In genomic region chr1:22150923-22151322, GRCh38 we compare ENCODE assay signal across 36 cellular contexts. TPM values are rescaled to one million over a fixed set of nuclear protein-coding genes. Genes with fewer than 3 reads are reported as not detected.
"Had no signal": no experiment of that assay in that cellular context is flagged by ENCODE, and none has a peak within 500 bp of the region (broad histone marks: within the 10 kb centered on the region; RNA-seq: fewer than 3 reads in every experiment).

No MANE protein-coding gene starts in this region.

- H3K27me3 ChIP-seq: ascending aorta had no signal

- H3K9me3 Mint-ChIP-seq: activated CD4-positive, alpha-beta memory T cell treated with anti-CD3 and anti-CD28 coated beads, Interleukin-2, amount 10 ng/mL, durations not matched to agents 7 days and 5 days; activated CD4-positive, alpha-beta T cell treated with anti-CD3 and anti-CD28 coated beads, Interleukin-2, amount 10 ng/mL, durations not matched to agents 7 days and 5 days; activated naive CD4-positive, alpha-beta T cell treated with anti-CD3 and anti-CD28 coated beads for 36 hours; activated naive CD8-positive, alpha-beta T cell treated with anti-CD3 and anti-CD28 coated beads, Interleukin-2, amount 10 ng/mL, durations not matched to agents 7 days and 5 days; activated naive CD8-positive, alpha-beta T cell treated with anti-CD3 and anti-CD28 coated beads, Interleukin-2, amount 50 U/mL, for 24 hours; activated T-cell treated with anti-CD3 and anti-CD28 coated beads, Interleukin-2, amount 50 U/mL, for 24 hours; activated T-helper 2 cell treated with anti-CD3 and anti-CD28 coated beads, Interferon-gamma antibody, Interleukin-2, Interleukin-4, amounts not matched to agents 10 μg/mL and 5 μg/mL and 100 μg/mL, durations not matched to agents 14 hours and 24 hours and 36 hours; T-helper 1 cell treated with Interleukin-12 subunit alpha and Interleukin-12 subunit beta and Interleukin-4 antibody, amounts not matched to agents 30 μg/mL and 1 μg/mL, for 36 hours; T-helper 2 cell treated with Interferon-gamma antibody and Interleukin-4, amounts not matched to agents 5 μg/mL and 100 μg/mL, for 36 hours had no signal

- H3K4me3 Mint-ChIP-seq: activated CD4-positive, alpha-beta memory T cell treated with anti-CD3 and anti-CD28 coated beads, Interleukin-2, amount 10 ng/mL, durations not matched to agents 7 days and 5 days; activated CD4-positive, alpha-beta T cell treated with anti-CD3 and anti-CD28 coated beads for 36 hours; activated CD4-positive, alpha-beta T cell treated with anti-CD3 and anti-CD28 coated beads, Interleukin-2, amount 10 ng/mL, durations not matched to agents 7 days and 5 days; activated CD8-positive, alpha-beta memory T cell treated with anti-CD3 and anti-CD28 coated beads, Interleukin-2, amount 10 ng/mL, durations not matched to agents 7 days and 5 days; activated CD8-positive, alpha-beta T cell treated with anti-CD3 and anti-CD28 coated beads, Interleukin-2, amount 10 ng/mL, durations not matched to agents 7 days and 5 days; activated naive CD4-positive, alpha-beta T cell treated with anti-CD3 and anti-CD28 coated beads for 36 hours; activated naive CD8-positive, alpha-beta T cell; activated naive CD8-positive, alpha-beta T cell treated with anti-CD3 and anti-CD28 coated beads, Interleukin-2, amount 10 ng/mL, durations not matched to agents 7 days and 5 days; activated naive CD8-positive, alpha-beta T cell treated with anti-CD3 and anti-CD28 coated beads, Interleukin-2, amount 50 U/mL, for 24 hours; activated T-cell treated with anti-CD3 and anti-CD28 coated beads, Interleukin-2, amount 50 U/mL, for 24 hours; brain; T-helper 1 cell treated with Interleukin-12 subunit alpha and Interleukin-12 subunit beta and Interleukin-4 antibody, amounts not matched to agents 30 μg/mL and 1 μg/mL, for 36 hours; T-helper 2 cell treated with Interferon-gamma antibody and Interleukin-4, amounts not matched to agents 5 μg/mL and 100 μg/mL, for 36 hours had no signal

- H3K36me3 Mint-ChIP-seq: activated CD8-positive, alpha-beta memory T cell treated with anti-CD3 and anti-CD28 coated beads, Interleukin-2, amount 10 ng/mL, durations not matched to agents 7 days and 5 days; activated naive CD8-positive, alpha-beta T cell; activated naive CD8-positive, alpha-beta T cell treated with anti-CD3 and anti-CD28 coated beads, Interleukin-2, amount 10 ng/mL, durations not matched to agents 7 days and 5 days; brain had no signal

- H3K4me1 Mint-ChIP-seq: activated CD4-positive, alpha-beta memory T cell treated with anti-CD3 and anti-CD28 coated beads, Interleukin-2, amount 10 ng/mL, durations not matched to agents 7 days and 5 days; activated CD4-positive, alpha-beta T cell treated with anti-CD3 and anti-CD28 coated beads for 36 hours; activated CD4-positive, alpha-beta T cell treated with anti-CD3 and anti-CD28 coated beads, Interleukin-2, amount 10 ng/mL, durations not matched to agents 7 days and 5 days; activated CD8-positive, alpha-beta memory T cell treated with anti-CD3 and anti-CD28 coated beads, Interleukin-2, amount 10 ng/mL, durations not matched to agents 7 days and 5 days; activated naive CD8-positive, alpha-beta T cell treated with anti-CD3 and anti-CD28 coated beads, Interleukin-2, amount 50 U/mL, for 24 hours had no signal

- H3K4me1 ChIP-seq: ascending aorta had no signal

- H3K27ac ChIP-seq: ascending aorta, cardiac muscle cell, VCaP had no signal

- H3K27ac Mint-ChIP-seq: activated CD4-positive, alpha-beta memory T cell treated with anti-CD3 and anti-CD28 coated beads, Interleukin-2, amount 10 ng/mL, durations not matched to agents 7 days and 5 days; activated CD4-positive, alpha-beta T cell treated with anti-CD3 and anti-CD28 coated beads for 36 hours; activated CD4-positive, alpha-beta T cell treated with anti-CD3 and anti-CD28 coated beads, Interleukin-2, amount 10 ng/mL, durations not matched to agents 7 days and 5 days; activated CD8-positive, alpha-beta memory T cell treated with anti-CD3 and anti-CD28 coated beads, Interleukin-2, amount 10 ng/mL, durations not matched to agents 7 days and 5 days; activated CD8-positive, alpha-beta T cell treated with anti-CD3 and anti-CD28 coated beads, Interleukin-2, amount 10 ng/mL, durations not matched to agents 7 days and 5 days; activated naive CD4-positive, alpha-beta T cell treated with anti-CD3 and anti-CD28 coated beads for 36 hours; activated naive CD8-positive, alpha-beta T cell; activated naive CD8-positive, alpha-beta T cell treated with anti-CD3 and anti-CD28 coated beads, Interleukin-2, amount 10 ng/mL, durations not matched to agents 7 days and 5 days; activated naive CD8-positive, alpha-beta T cell treated with anti-CD3 and anti-CD28 coated beads, Interleukin-2, amount 50 U/mL, for 24 hours; activated T-cell treated with anti-CD3 and anti-CD28 coated beads, Interleukin-2, amount 50 U/mL, for 24 hours; activated T-helper 2 cell treated with anti-CD3 and anti-CD28 coated beads, Interferon-gamma antibody, Interleukin-2, Interleukin-4, amounts not matched to agents 10 μg/mL and 5 μg/mL and 100 μg/mL, durations not matched to agents 14 hours and 24 hours and 36 hours; T-helper 1 cell treated with Interleukin-12 subunit alpha and Interleukin-12 subunit beta and Interleukin-4 antibody, amounts not matched to agents 30 μg/mL and 1 μg/mL, for 36 hours; T-helper 2 cell treated with Interferon-gamma antibody and Interleukin-4, amounts not matched to agents 5 μg/mL and 100 μg/mL, for 36 hours had no signal

- H3K36me3 ChIP-seq: ascending aorta, cardiac muscle cell had no signal

- H3K9me3 ChIP-seq: ascending aorta had no signal

- ATAC-seq: activated CD4-positive, alpha-beta T cell treated with anti-CD3 and anti-CD28 coated beads for 36 hours; activated CD4-positive, CD25-positive, alpha-beta regulatory T cell treated with anti-CD3 and anti-CD28 coated beads, Interleukin-2, amount 50 U/mL, for 24 hours; activated CD8-positive, alpha-beta memory T cell treated with anti-CD3 and anti-CD28 coated beads, Interleukin-2, amount 10 ng/mL, durations not matched to agents 7 days and 5 days; activated CD8-positive, alpha-beta T cell treated with anti-CD3 and anti-CD28 coated beads, Interleukin-2, amount 10 ng/mL, durations not matched to agents 7 days and 5 days; activated naive CD8-positive, alpha-beta T cell treated with anti-CD3 and anti-CD28 coated beads, Interleukin-2, amount 50 U/mL, for 24 hours had no signal

- H3K4me3 ChIP-seq: ascending aorta, cardiac muscle cell had no signal

- DNase-seq: activated CD4-positive, alpha-beta memory T cell treated with anti-CD3 and anti-CD28 coated beads, Interleukin-2, amount 10 ng/mL, durations not matched to agents 7 days and 5 days; activated CD4-positive, alpha-beta T cell treated with anti-CD3 and anti-CD28 coated beads for 1 hour; activated CD4-positive, alpha-beta T cell treated with anti-CD3 and anti-CD28 coated beads for 36 hours; activated CD4-positive, alpha-beta T cell treated with anti-CD3 and anti-CD28 coated beads for 48 hours; activated CD4-positive, alpha-beta T cell treated with anti-CD3 and anti-CD28 coated beads, Interleukin-2, amount 10 ng/mL, durations not matched to agents 7 days and 5 days; activated CD4-positive, alpha-beta T cell treated with anti-CD3 and anti-CD28 coated beads, Interleukin-2, amount 50 U/mL, for 48 hours; activated CD4-positive, CD25-positive, alpha-beta regulatory T cell; activated CD8-positive, alpha-beta memory T cell treated with anti-CD3 and anti-CD28 coated beads for 24 hours; activated CD8-positive, alpha-beta memory T cell treated with anti-CD3 and anti-CD28 coated beads, Interleukin-2, amount 10 ng/mL, durations not matched to agents 7 days and 5 days; activated CD8-positive, alpha-beta memory T cell treated with anti-CD3 and anti-CD28 coated beads, Interleukin-2, amount 50 U/mL, for 48 hours; activated CD8-positive, alpha-beta T cell treated with anti-CD3 and anti-CD28 coated beads, Interleukin-2, amount 10 ng/mL, durations not matched to agents 7 days and 5 days; activated effector memory CD4-positive, alpha-beta T cell treated with Interleukin-2 at 50 U/mL for 16 hours; activated gamma-delta T cell; activated naive CD4-positive, alpha-beta T cell treated with anti-CD3 and anti-CD28 coated beads for 36 hours; activated naive CD4-positive, alpha-beta T cell treated with anti-CD3 and anti-CD28 coated beads, Interleukin-2, amount 50 U/mL, for 16 hours; activated naive CD8-positive, alpha-beta T cell treated with anti-CD3 and anti-CD28 coated beads, Interleukin-2, amount 10 ng/mL, durations not matched to agents 7 days and 5 days; activated naive CD8-positive, alpha-beta T cell treated with anti-CD3 and anti-CD28 coated beads, Interleukin-2, amount 50 U/mL, for 24 hours; activated T-cell treated with anti-CD3 and anti-CD28 coated beads, Interleukin-2, amount 50 U/mL, for 24 hours; activated T-cell treated with anti-CD3 and anti-CD28 coated beads, Interleukin-2, amount 50 U/mL, for 48 hours; amygdala; anterior cingulate cortex; central memory CD4-positive, alpha-beta T cell; cerebellar nuclear complex; SW 1271; T-helper 1 cell; T-helper 2 cell; T-helper 9 cell had no signal

RNA-seq across cellular contexts. Expression of gene WNT4, which starts 8.0 kb away (rescaled TPM):
- total RNA-seq: activated CD4-positive, alpha-beta memory T cell treated with anti-CD3 and anti-CD28 coated beads, Interleukin-2, amount 10 ng/mL, durations not matched to agents 7 days and 5 days; activated CD4-positive, alpha-beta T cell treated with anti-CD3 and anti-CD28 coated beads for 36 hours; activated CD4-positive, alpha-beta T cell treated with anti-CD3 and anti-CD28 coated beads, Interleukin-2, amount 10 ng/mL, durations not matched to agents 7 days and 5 days; activated CD8-positive, alpha-beta memory T cell treated with anti-CD3 and anti-CD28 coated beads, Interleukin-2, amount 10 ng/mL, durations not matched to agents 7 days and 5 days; activated CD8-positive, alpha-beta T cell treated with anti-CD3 and anti-CD28 coated beads, Interleukin-2, amount 10 ng/mL, durations not matched to agents 7 days and 5 days; activated naive CD4-positive, alpha-beta T cell treated with anti-CD3 and anti-CD28 coated beads for 36 hours; activated naive CD8-positive, alpha-beta T cell treated with anti-CD3 and anti-CD28 coated beads, Interleukin-2, amount 10 ng/mL, durations not matched to agents 7 days and 5 days; activated T-helper 2 cell treated with anti-CD3 and anti-CD28 coated beads, Interferon-gamma antibody, Interleukin-2, Interleukin-4, amounts not matched to agents 10 μg/mL and 5 μg/mL and 100 μg/mL, durations not matched to agents 14 hours and 24 hours and 36 hours; ascending aorta; cardiac muscle cell had no signal
- polyA plus RNA-seq: cardiac muscle cell had no signal
